9 cellular contexts compared by ENCODE assay signal in the genomic region with DNA sequence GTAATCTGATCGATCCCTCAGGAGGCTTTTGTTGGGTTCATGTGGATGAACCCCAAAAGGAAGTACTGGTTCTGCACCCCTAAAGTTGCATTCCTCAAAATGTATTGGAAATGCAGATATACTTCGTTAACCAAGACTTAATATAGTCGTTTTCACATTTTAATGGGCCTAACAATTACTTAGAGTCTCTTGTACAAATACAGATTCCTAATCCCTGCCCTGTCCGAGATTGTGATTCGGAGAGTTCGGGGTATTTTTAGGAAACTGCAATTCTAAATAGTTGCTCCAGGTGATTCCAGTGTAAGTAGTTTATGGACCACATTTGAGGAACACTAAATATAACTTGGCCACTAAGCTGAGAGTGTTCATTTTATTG. TPM values are rescaled to one million over a fixed set of nuclear protein-coding genes. Genes with fewer than 3 reads are reported as not detected.
DNase-seq lines count a peak whose midpoint lies in the region; ATAC-seq and TF ChIP-seq lines count a peak whose summit lies in the region.
"Had no signal": no experiment of that assay in that cellular context is flagged by ENCODE, and none has a peak within 500 bp of the region (broad histone marks: within the 10 kb centered on the region; RNA-seq: fewer than 3 reads in every experiment).

No MANE protein-coding gene starts in this region.

- no peak for TF ChIP-seq CTCF in MCF 10A (IDR thresholded peaks at IDR 0.05; ENCODE audit: unreplicated experiment)

- intact Hi-C loops in MCF 10A (cut with micrococcal nuclease): loop anchor here (2.0 kb wide), 1 partner anchor 62 kb away; no protein-coding TSS in a partner anchor

- H3K36me3 ChIP-seq in mucosa of rectum (ENCODE audit: control insufficient read depth in 2 of 2, insufficient read depth in 2 of 2, low read length in 2 of 2): peaks cover 6 to 14% of the 10 kb centered on the region in 2 donors

- no peaks in the 10 kb centered on the region for H3K27me3 Mint-ChIP-seq in stimulated activated naive CD8-positive, alpha-beta T cell treated with anti-CD3 and anti-CD28 coated beads, Interleukin-15, Interleukin-2, amounts not matched to agents 100 ng/mL and 50 ng/mL, for 24 hours
- H3K27me3 Mint-ChIP-seq in MCF 10A (ENCODE audit: insufficient read depth, unreplicated experiment): no peaks in the 10 kb centered on the region

- peak overlapping the region; percentile 95 for H3K4me3 Mint-ChIP-seq in stimulated activated naive CD8-positive, alpha-beta T cell treated with anti-CD3 and anti-CD28 coated beads, Interleukin-15, Interleukin-2, amounts not matched to agents 100 ng/mL and 50 ng/mL, for 24 hours
- H3K4me3 Mint-ChIP-seq in MCF 10A (ENCODE audit: unreplicated experiment): peak overlapping the region; percentile 96

- peak overlapping the region; percentile 97 to 98 for H3K4me3 ChIP-seq in mucosa of rectum (ENCODE audit: low read length in 2 of 2)

- peaks cover 3 to 9% of the 10 kb centered on the region in 2 donors for H3K4me1 ChIP-seq in mucosa of rectum (ENCODE audit: control insufficient read depth in 2 of 2, insufficient read depth in 2 of 2, low read length in 2 of 2)

- DNase-seq in stimulated activated naive CD8-positive, alpha-beta T cell treated with anti-CD3 and anti-CD28 coated beads, Interleukin-15, Interleukin-2, amounts not matched to agents 100 U/mL and 50 U/mL, for 24 hours: no peak
- DNase-seq in MCF 10A (ENCODE audit: unreplicated experiment): no peak
- no peak for DNase-seq in SW 1271 (lab: John Stamatoyannopoulos, UW)
- DNase-seq in stimulated activated CD4-positive, alpha-beta T cell treated with anti-CD3 and anti-CD28 coated beads, Interleukin-15, amount 100 ng/mL, for 24 hours: no peak
- DNase-seq in pons (ENCODE audit: low spot score): no peak
- DNase-seq: NCI-H748 treated with DMSO at 0.1 percent for 48 hours had no signal

- peaks cover 25% of the 10 kb centered on the region for H3K36me3 Mint-ChIP-seq in stimulated activated naive CD8-positive, alpha-beta T cell treated with anti-CD3 and anti-CD28 coated beads, Interleukin-15, Interleukin-2, amounts not matched to agents 100 ng/mL and 50 ng/mL, for 24 hours (ENCODE audit: low read depth)
- H3K36me3 Mint-ChIP-seq in MCF 10A (ENCODE audit: insufficient read depth, unreplicated experiment): peaks cover 16% of the 10 kb centered on the region

- peak overlapping the region; percentile 95 for H3K27ac Mint-ChIP-seq in stimulated activated naive CD8-positive, alpha-beta T cell treated with anti-CD3 and anti-CD28 coated beads, Interleukin-15, Interleukin-2, amounts not matched to agents 100 ng/mL and 50 ng/mL, for 24 hours
- H3K27ac Mint-ChIP-seq in MCF 10A (ENCODE audit: low read depth, unreplicated experiment): peak overlapping the region; percentile 97

- H3K9ac ChIP-seq in mucosa of rectum (ENCODE audit: low read depth in 1 of 2, low read length in 2 of 2): peak overlapping the region; percentile 90 to 94

- H3K4me1 Mint-ChIP-seq in stimulated activated naive CD8-positive, alpha-beta T cell treated with anti-CD3 and anti-CD28 coated beads, Interleukin-15, Interleukin-2, amounts not matched to agents 100 ng/mL and 50 ng/mL, for 24 hours (ENCODE audit: low read depth): peaks cover 22% of the 10 kb centered on the region
- H3K4me1 Mint-ChIP-seq in MCF 10A (ENCODE audit: insufficient read depth, unreplicated experiment): peaks cover 17% of the 10 kb centered on the region

- CTCF ChIA-PET in MCF 10A (lab: Yijun Ruan, JAX): interaction anchor here (0.7 to 1.9 kb wide), 6 partner anchors 15 to 62 kb away, joined by 3 to 14 read pairs (median 3); no protein-coding TSS in a partner anchor

- POLR2A ChIA-PET in MCF 10A (lab: Yijun Ruan, JAX): interaction anchor here (0.5 to 3.1 kb wide), 16 partner anchors 9 to 116 kb away, joined by 3 to 24 read pairs (median 5); no protein-coding TSS in a partner anchor

- no peaks in the 10 kb centered on the region for H3K9me3 Mint-ChIP-seq in stimulated activated naive CD8-positive, alpha-beta T cell treated with anti-CD3 and anti-CD28 coated beads, Interleukin-15, Interleukin-2, amounts not matched to agents 100 ng/mL and 50 ng/mL, for 24 hours
- no peaks in the 10 kb centered on the region for H3K9me3 Mint-ChIP-seq in MCF 10A (ENCODE audit: unreplicated experiment)

- no TSS peak for BruUV-seq in MCF 10A (replicated peaks; lab: Mats Ljungman, UMichigan)

- no peak for ATAC-seq in stimulated activated naive CD8-positive, alpha-beta T cell treated with anti-CD3 and anti-CD28 coated beads, Interleukin-15, Interleukin-2, amounts not matched to agents 100 U/mL and 50 U/mL, for 24 hours
- ATAC-seq in HG03025 (IDR thresholded peaks at IDR 0.05; ENCODE audit: low FRiP score, unreplicated experiment): no peak

- no peak overlapping the region for H3K27ac ChIP-seq in mucosa of rectum (ENCODE audit: low read depth in 2 of 2, low read length in 2 of 2)

- H3K27me3 ChIP-seq in mucosa of rectum (ENCODE audit: control insufficient read depth in 2 of 2, insufficient read depth in 2 of 2, low read length in 2 of 2): no peaks in the 10 kb centered on the region

- H3K9me3 ChIP-seq in mucosa of rectum (ENCODE audit: control insufficient read depth in 2 of 2, low read length in 2 of 2): no peaks in the 10 kb centered on the region

RNA-seq across cellular contexts. Expression of gene TRUB1, which starts 0.8 kb away (rescaled TPM):
- total RNA-seq in MCF 10A (2022): 23.4 and 29.2 TPM in 2 replicates
